In the genomic region with DNA sequence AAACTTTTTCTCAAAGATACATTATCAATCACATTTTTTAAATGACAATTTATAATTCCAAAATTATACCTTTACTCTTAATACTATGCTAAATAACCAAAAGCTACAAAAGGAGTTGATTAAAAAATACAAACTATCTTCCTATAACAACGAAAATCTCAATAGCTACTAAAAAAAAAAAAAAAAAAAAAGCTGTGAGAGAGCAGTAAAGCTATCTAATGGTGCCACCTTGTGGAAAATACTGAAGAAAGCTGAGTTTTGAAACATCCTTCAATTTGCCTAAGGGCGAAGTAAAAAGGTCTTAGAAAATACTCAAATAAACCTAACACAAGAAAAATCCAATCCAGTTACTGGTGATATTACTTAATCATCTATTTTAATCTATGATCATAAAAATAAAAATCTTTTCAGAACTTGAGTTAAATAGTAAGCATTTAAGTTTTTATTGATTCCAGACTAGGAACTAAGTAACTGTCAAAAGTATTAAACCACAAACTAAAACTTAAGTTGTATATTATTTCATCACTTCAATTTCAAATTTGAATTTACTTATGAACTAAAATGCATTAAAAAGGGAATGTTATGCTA, we compare ENCODE assay signal across 8 cellular contexts. TPM values are rescaled to one million over a fixed set of nuclear protein-coding genes. Genes with fewer than 3 reads are reported as not detected.
DNase-seq lines count a peak whose midpoint lies in the region; ATAC-seq, FAIRE-seq and TF ChIP-seq lines count a peak whose summit lies in the region.
"Not testable (repeated sequence)": the region's sequence is repeated elsewhere in the genome, so short reads cannot be mapped to it uniquely, and the experiment has no call there.

No MANE protein-coding gene starts in this region.

- H3K27ac Mint-ChIP-seq in astrocyte (ENCODE audit: unreplicated experiment): not testable (repeated sequence)

- not testable (repeated sequence) for H3K4me1 ChIP-seq in MM.1S (ENCODE audit: low read length); OCI-LY1 (ENCODE audit: insufficient read depth, low read length, severe bottlenecking); astrocyte (ENCODE audit: insufficient read depth, low read length)
- peaks cover 0 to 20% (median 12%) of the 10 kb centered on the region in 4 donors for H3K4me1 ChIP-seq in esophagus muscularis mucosa

- TF ChIP-seq CTCF in AG09319 (IDR thresholded peaks at IDR 0.05; ENCODE audit: low read depth, low read length) (peak; percentile 12), GM06990 (IDR thresholded peaks at IDR 0.05; ENCODE audit: insufficient read depth, low read length, poor library complexity, severe bottlenecking) (peak; percentile 6), MM.1S (IDR thresholded peaks at IDR 0.05; ENCODE audit: low read length) (peak; percentile 23), OCI-LY1 (IDR thresholded peaks at IDR 0.05; ENCODE audit: low read length) (peak; percentile 37; the same call in 1 of the 2 replicates), astrocyte (IDR thresholded peaks at IDR 0.05; ENCODE audit: insufficient read depth, low read depth, low read length) (peak; percentile 13), esophagus muscularis mucosa (IDR thresholded peaks at IDR 0.05) (peak in 2 of 3 experiments; percentile 21 to 36)

- intact Hi-C loops in esophagus muscularis mucosa (cut with DNase I): not testable (repeated sequence)

- not testable (repeated sequence) for H2AFZ ChIP-seq in MM.1S (ENCODE audit: low read length); OCI-LY1 (ENCODE audit: low read length); astrocyte (ENCODE audit: low read depth, low read length)

- ATAC-seq in left lobe of liver: peak; percentile 72

- TF ChIP-seq POLR2A in esophagus muscularis mucosa (IDR thresholded peaks at IDR 0.05; ENCODE audit: low read depth): not testable (repeated sequence)

- not testable (repeated sequence) for H3K9me2 ChIP-seq in MM.1S (replicated peaks; ENCODE audit: insufficient read depth, low read length); OCI-LY1 (ENCODE audit: low read depth, low read length)

- not testable (repeated sequence) for H3K36me3 Mint-ChIP-seq in astrocyte (ENCODE audit: low read depth, unreplicated experiment)

- not testable (repeated sequence) for H3F3A ChIP-seq in MM.1S (ENCODE audit: insufficient read depth, low read length); OCI-LY1 (ENCODE audit: insufficient read depth, low read length)

- not testable (repeated sequence) for H3K36me3 ChIP-seq in GM06990 (ENCODE audit: control insufficient read depth, insufficient read depth, low read length); MM.1S (replicated peaks; ENCODE audit: insufficient read depth, low read length); OCI-LY1 (ENCODE audit: insufficient read depth, low read length); astrocyte (ENCODE audit: insufficient read depth, low read length)
- peaks cover 0 to 14% (median 11%) of the 10 kb centered on the region in 4 donors for H3K36me3 ChIP-seq in esophagus muscularis mucosa

- H3K79me2 ChIP-seq in MM.1S (ENCODE audit: low read length); OCI-LY1 (ENCODE audit: insufficient read depth, low read length); astrocyte (ENCODE audit: insufficient read depth, low read length): not testable (repeated sequence)

- H3K4me3 Mint-ChIP-seq in astrocyte (ENCODE audit: unreplicated experiment): not testable (repeated sequence)

- H4K20me1 ChIP-seq in MM.1S (ENCODE audit: insufficient read depth, low read length); OCI-LY1 (ENCODE audit: insufficient read depth, low read length); astrocyte (ENCODE audit: insufficient read depth, low read length): not testable (repeated sequence)

- not testable (repeated sequence) for TF ChIP-seq EP300 in esophagus muscularis mucosa (IDR thresholded peaks at IDR 0.05)

- not testable (repeated sequence) for H3K9me3 ChIP-seq in MM.1S (replicated peaks; ENCODE audit: insufficient read depth, low read length); OCI-LY1 (ENCODE audit: low read length); astrocyte (ENCODE audit: insufficient read depth, low read depth, low read length); esophagus muscularis mucosa

- H3K4me1 Mint-ChIP-seq in astrocyte (ENCODE audit: low read depth, unreplicated experiment): not testable (repeated sequence)

- not testable (repeated sequence) for FAIRE-seq in astrocyte (lab: Jason Lieb, UNC)

- DNase-seq in AG09319 (ENCODE audit: extremely low read depth, low read depth); GM06990 (ENCODE audit: extremely low read depth, insufficient read length); astrocyte (ENCODE audit: low read depth); esophagus muscularis mucosa (ENCODE audit: extremely low spot score); left lobe of liver (ENCODE audit: low spot score): not testable (repeated sequence)
- peak; percentile 16 for DNase-seq in MM.1S
- peak; percentile 35 for DNase-seq in renal cortical epithelial cell (ENCODE audit: low read depth)

- not testable (repeated sequence) for H3K9ac ChIP-seq in MM.1S (ENCODE audit: low read length); OCI-LY1 (ENCODE audit: low read length); astrocyte (ENCODE audit: low read length)

- WGBS in esophagus muscularis mucosa: 28% methylated on average over 2 of the region's 2 CpGs

- not testable (repeated sequence) for H3K4me2 ChIP-seq in MM.1S (ENCODE audit: low read depth, low read length); OCI-LY1 (ENCODE audit: low read length); astrocyte (ENCODE audit: low read length)

- H3K27me3 Mint-ChIP-seq in astrocyte (ENCODE audit: low read depth, unreplicated experiment): not testable (repeated sequence)

- H3K9me3 Mint-ChIP-seq in astrocyte (ENCODE audit: unreplicated experiment): not testable (repeated sequence)

- not testable (repeated sequence) for H3K27me3 ChIP-seq in GM06990 (replicated peaks; ENCODE audit: control insufficient read depth, insufficient read depth, low read length); MM.1S (replicated peaks; ENCODE audit: insufficient read depth, low read length); OCI-LY1 (ENCODE audit: insufficient read depth, low read length); astrocyte (ENCODE audit: insufficient read depth, low read length); esophagus muscularis mucosa

- not testable (repeated sequence) for H3K4me3 ChIP-seq in GM06990 (replicated peaks; ENCODE audit: low read depth, low read length); MM.1S (ENCODE audit: low read length); OCI-LY1 (ENCODE audit: low read depth, low read length, poor library complexity, severe bottlenecking); astrocyte (ENCODE audit: insufficient read depth, low read depth, low read length); esophagus muscularis mucosa

- H3K27ac ChIP-seq in MM.1S (ENCODE audit: low read length); OCI-LY1 (ENCODE audit: low read depth, low read length, poor library complexity, severe bottlenecking); astrocyte (ENCODE audit: low read depth, low read length); esophagus muscularis mucosa (replicated peaks in 1 of 4): not testable (repeated sequence)

RNA-seq across cellular contexts. Expression of gene CCDC146, which starts 9.6 kb away (rescaled TPM):
- total RNA-seq in astrocyte (1.8 and 2.0 TPM in 2 replicates), esophagus muscularis mucosa (10 to 100 TPM; 14.1 to 21.0 (median 16.2) TPM), left lobe of liver (2.6 TPM), renal cortical epithelial cell (10.8 and 13.2 TPM in 2 replicates)

RNA-seq across cellular contexts. Expression of gene SPDYE18, which starts 50.5 kb away (rescaled TPM):
- total RNA-seq in astrocyte: not detected in 2 replicates
- 1 to 10 TPM in 2 of 4 donors, under 1 TPM in 2; 0.32 to 2.8 (median 1.0) TPM for total RNA-seq in esophagus muscularis mucosa
- 0.60 TPM for total RNA-seq in left lobe of liver
- 0.55 TPM in 1 of 2 replicates, not detected in the other for total RNA-seq in renal cortical epithelial cell
